ENCODE assay signal across 19 cellular contexts in the genomic region with DNA sequence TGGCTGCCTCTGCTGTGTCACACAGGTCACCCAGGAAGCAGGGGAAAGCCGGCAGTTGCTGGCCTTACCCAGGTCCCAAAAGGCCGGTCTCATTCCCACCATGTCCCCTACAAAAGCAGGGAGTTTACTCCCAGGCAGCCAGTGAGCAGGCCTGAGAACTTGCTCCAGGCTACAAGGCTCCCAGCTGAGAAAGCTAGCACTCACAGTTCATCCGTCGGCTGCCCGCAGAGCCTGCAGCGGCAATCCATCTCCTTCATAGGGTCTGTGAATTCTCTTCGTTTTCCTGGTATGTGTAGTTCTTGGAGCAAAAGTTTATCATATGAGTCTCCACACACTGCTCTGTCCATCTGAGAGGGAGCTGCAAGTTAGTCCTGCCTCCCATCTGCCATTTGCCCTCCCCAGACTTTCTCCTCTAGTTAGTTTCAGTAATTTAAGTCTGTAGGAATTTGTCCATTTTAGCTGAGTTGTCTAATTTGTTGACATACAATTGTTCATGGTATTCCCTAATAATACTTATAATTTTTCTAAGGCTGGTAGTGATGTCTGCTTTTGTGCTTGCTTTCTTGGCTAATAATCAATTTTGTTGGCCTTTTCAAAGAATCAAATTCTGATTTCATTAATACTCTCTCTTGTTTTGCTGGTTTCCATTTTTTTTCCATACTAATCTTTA.
"Had no signal": no experiment of that assay in that cellular context is flagged by ENCODE, and none has a peak within 500 bp of the region (broad histone marks: within the 10 kb centered on the region; RNA-seq: fewer than 3 reads in every experiment).

No MANE protein-coding gene starts in this region.

- H3K36me3 ChIP-seq: adrenal gland, prostate gland, upper lobe of right lung had no signal

- DNase-seq: activated CD4-positive, alpha-beta T cell treated with anti-CD3 and anti-CD28 coated beads for 48 hours; activated naive CD4-positive, alpha-beta T cell treated with anti-CD3 and anti-CD28 coated beads for 36 hours; adrenal gland; cerebellar nuclear complex; cortex of kidney; effector CD4-positive, alpha-beta T cell; esophagus squamous epithelium; heart right ventricle; immature natural killer cell; stimulated activated naive CD8-positive, alpha-beta T cell treated with anti-CD3 and anti-CD28 coated beads, Interleukin-15, amount 100 ng/mL, for 72 hours; upper lobe of right lung had no signal

- H3K4me3 ChIP-seq: adrenal gland, esophagus squamous epithelium, heart right ventricle, prostate gland, right atrium auricular region, SK-N-MC, upper lobe of right lung had no signal

- H3K27me3 ChIP-seq: adrenal gland, esophagus squamous epithelium, heart right ventricle, right atrium auricular region, upper lobe of right lung had no signal

- H3K27ac ChIP-seq: adrenal gland, esophagus squamous epithelium, heart right ventricle, prostate gland, right atrium auricular region, SK-N-MC, upper lobe of right lung had no signal

- H3K4me1 Mint-ChIP-seq: immature natural killer cell, memory B cell had no signal

- ATAC-seq: heart right ventricle; stimulated activated naive CD8-positive, alpha-beta T cell treated with anti-CD3 and anti-CD28 coated beads, Interleukin-15, amount 100 ng/mL, for 72 hours; upper lobe of right lung had no signal

- H3K4me1 ChIP-seq: adrenal gland, esophagus squamous epithelium, prostate gland, right atrium auricular region, upper lobe of right lung had no signal

- FAIRE-seq: bronchial epithelial cell, endothelial cell of umbilical vein, TTC549 had no signal

- H3K27me3 Mint-ChIP-seq: memory B cell; stimulated activated naive CD8-positive, alpha-beta T cell treated with anti-CD3 and anti-CD28 coated beads, Interleukin-15, amount 100 ng/mL, for 72 hours had no signal

- H3K4me3 Mint-ChIP-seq: activated naive CD4-positive, alpha-beta T cell treated with anti-CD3 and anti-CD28 coated beads for 36 hours; immature natural killer cell; memory B cell; stimulated activated naive CD8-positive, alpha-beta T cell treated with anti-CD3 and anti-CD28 coated beads, Interleukin-15, amount 100 ng/mL, for 72 hours; T-helper 2 cell treated with Interferon-gamma antibody and Interleukin-4, amounts not matched to agents 5 μg/mL and 100 μg/mL, for 36 hours had no signal

- H3K9me3 ChIP-seq: adrenal gland, prostate gland had no signal

- H3K27ac Mint-ChIP-seq: memory B cell; stimulated activated naive CD8-positive, alpha-beta T cell treated with anti-CD3 and anti-CD28 coated beads, Interleukin-15, amount 100 ng/mL, for 72 hours; T-helper 2 cell treated with Interferon-gamma antibody and Interleukin-4, amounts not matched to agents 5 μg/mL and 100 μg/mL, for 36 hours had no signal
